In the genomic region with DNA sequence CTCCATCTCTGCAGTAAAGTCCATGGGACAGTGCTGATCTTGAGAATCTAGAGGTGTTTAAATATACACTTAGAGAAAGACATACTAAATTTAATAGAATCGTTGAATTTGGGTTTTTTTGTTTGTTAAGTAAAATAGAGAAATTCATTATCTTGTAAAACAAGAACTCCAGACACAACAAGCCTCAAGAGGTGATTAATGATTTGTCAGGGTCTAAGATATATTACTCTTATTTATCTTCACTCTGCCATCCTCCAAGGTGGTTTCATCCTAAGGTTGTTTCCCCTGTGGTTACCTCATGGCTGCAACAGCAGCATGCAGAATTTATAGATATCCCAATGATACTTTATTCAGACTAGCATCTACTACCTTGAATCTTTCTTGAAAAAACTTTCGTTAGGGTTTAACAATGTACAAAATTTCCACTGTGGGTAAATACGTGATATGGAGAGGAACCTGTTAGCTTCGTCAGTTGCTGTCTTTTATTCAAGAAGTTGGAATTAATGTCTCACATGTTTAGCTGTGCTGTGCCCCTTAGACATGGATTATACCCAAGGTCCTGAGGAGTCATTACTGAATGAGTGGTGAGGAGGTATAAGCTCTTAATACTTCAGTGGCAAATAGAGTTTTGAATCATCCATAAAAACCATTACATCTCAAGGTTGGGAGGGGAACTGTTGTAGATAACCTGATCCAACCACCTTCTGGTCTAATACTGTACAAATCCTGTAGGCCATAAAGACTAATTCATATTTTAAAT, we compare ENCODE assay signal across 18 cellular contexts.
"Had no signal": no experiment of that assay in that cellular context is flagged by ENCODE, and none has a peak within 500 bp of the region (broad histone marks: within the 10 kb centered on the region; RNA-seq: fewer than 3 reads in every experiment).

No MANE protein-coding gene starts in this region.

- H3K4me3 ChIP-seq: thyroid gland, upper lobe of right lung had no signal

- H3K4me1 ChIP-seq: thyroid gland, upper lobe of right lung had no signal

- H3K9me3 ChIP-seq: thyroid gland, upper lobe of right lung had no signal

- H3K36me3 ChIP-seq: brain microvascular endothelial cell had no signal

- FAIRE-seq: endometrium, keratinocyte had no signal

- DNase-seq: activated CD4-positive, alpha-beta T cell treated with anti-CD3 and anti-CD28 coated beads for 36 hours; activated CD4-positive, alpha-beta T cell treated with anti-CD3 and anti-CD28 coated beads, Interleukin-2, amount 50 U/mL, for 48 hours; activated CD8-positive, alpha-beta memory T cell treated with anti-CD3 and anti-CD28 coated beads, Interleukin-2, amount 50 U/mL, for 48 hours; activated effector memory CD4-positive, alpha-beta T cell treated with Interleukin-2 at 50 U/mL for 16 hours; activated naive CD4-positive, alpha-beta T cell treated with anti-CD3 and anti-CD28 coated beads for 36 hours; activated T-cell treated with anti-CD3 and anti-CD28 coated beads, Interleukin-2, amount 50 U/mL, for 72 hours; caudate nucleus; effector CD4-positive, alpha-beta T cell; left colon; occipital lobe; stimulated activated CD4-positive, alpha-beta T cell treated with anti-CD3 and anti-CD28 coated beads, Interleukin-2, amount 100 ng/mL, for 48 hours; stimulated activated naive CD4-positive, alpha-beta T cell; T-helper 9 cell; thyroid gland; upper lobe of right lung had no signal

- H3K27ac ChIP-seq: brain microvascular endothelial cell, thyroid gland, upper lobe of right lung had no signal

- H3K27me3 ChIP-seq: brain microvascular endothelial cell, thyroid gland, upper lobe of right lung had no signal
